In the genomic region with DNA sequence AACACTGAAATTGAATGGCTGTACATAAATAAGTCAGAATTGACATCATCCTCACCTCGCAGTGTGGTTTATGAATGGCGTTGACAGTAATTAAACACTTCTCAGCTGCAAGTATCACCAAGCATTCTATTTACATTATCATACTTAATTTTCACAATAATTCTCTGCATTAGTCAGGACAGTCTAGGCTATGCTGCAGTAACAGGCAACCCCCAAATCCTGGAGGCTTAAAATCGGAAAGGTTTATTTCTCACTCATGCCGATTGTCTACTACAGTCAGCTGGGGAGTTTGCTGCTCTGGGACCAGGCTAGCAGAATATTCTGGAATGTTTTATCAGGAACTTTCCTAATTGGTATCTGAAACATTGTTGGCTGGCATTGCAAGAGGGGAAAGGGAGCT, we compare ENCODE assay signal across 22 cellular contexts.
"Had no signal": no experiment of that assay in that cellular context is flagged by ENCODE, and none has a peak within 500 bp of the region (broad histone marks: within the 10 kb centered on the region; RNA-seq: fewer than 3 reads in every experiment).

No MANE protein-coding gene starts in this region.

- H3K36me3 Mint-ChIP-seq: IgD-negative memory B cell, T-cell had no signal

- H3K4me3 ChIP-seq: MG63 had no signal

- H3K9ac ChIP-seq: SK-N-SH had no signal

- H3K27me3 ChIP-seq: MG63 had no signal

- ATAC-seq: Panc1, PC-3, T-cell had no signal

- H3K4me2 ChIP-seq: SK-N-SH had no signal

- H3K36me3 ChIP-seq: MG63 had no signal

- H3K9me3 ChIP-seq: MG63, SK-N-SH had no signal

- H3K4me3 Mint-ChIP-seq: IgD-negative memory B cell; T-cell; T-helper 1 cell treated with Interleukin-12 subunit alpha and Interleukin-12 subunit beta and Interleukin-4 antibody, amounts not matched to agents 30 μg/mL and 1 μg/mL, for 36 hours had no signal

- H3K4me1 Mint-ChIP-seq: IgD-negative memory B cell, T-cell had no signal

- H3K27ac Mint-ChIP-seq: IgD-negative memory B cell; T-cell; T-helper 1 cell treated with Interleukin-12 subunit alpha and Interleukin-12 subunit beta and Interleukin-4 antibody, amounts not matched to agents 30 μg/mL and 1 μg/mL, for 36 hours had no signal

- H3K27ac ChIP-seq: RWPE1 had no signal

- DNase-seq: MG63, NCI-H1092, NCI-H1105 treated with DMSO at 0.1 percent for 48 hours, NCI-H1417 treated with DMSO at 0.1 percent for 48 hours, NCI-H146, NCI-H1694 treated with DMSO at 0.1 percent for 48 hours, NCI-H1930, NCI-H2081, NCI-H2107, NCI-H226, NCI-H446, NCI-H510A, NCI-H774, PC-3, SHP77, SK-N-SH, SW 1271, T-cell had no signal
